In the genomic region with DNA sequence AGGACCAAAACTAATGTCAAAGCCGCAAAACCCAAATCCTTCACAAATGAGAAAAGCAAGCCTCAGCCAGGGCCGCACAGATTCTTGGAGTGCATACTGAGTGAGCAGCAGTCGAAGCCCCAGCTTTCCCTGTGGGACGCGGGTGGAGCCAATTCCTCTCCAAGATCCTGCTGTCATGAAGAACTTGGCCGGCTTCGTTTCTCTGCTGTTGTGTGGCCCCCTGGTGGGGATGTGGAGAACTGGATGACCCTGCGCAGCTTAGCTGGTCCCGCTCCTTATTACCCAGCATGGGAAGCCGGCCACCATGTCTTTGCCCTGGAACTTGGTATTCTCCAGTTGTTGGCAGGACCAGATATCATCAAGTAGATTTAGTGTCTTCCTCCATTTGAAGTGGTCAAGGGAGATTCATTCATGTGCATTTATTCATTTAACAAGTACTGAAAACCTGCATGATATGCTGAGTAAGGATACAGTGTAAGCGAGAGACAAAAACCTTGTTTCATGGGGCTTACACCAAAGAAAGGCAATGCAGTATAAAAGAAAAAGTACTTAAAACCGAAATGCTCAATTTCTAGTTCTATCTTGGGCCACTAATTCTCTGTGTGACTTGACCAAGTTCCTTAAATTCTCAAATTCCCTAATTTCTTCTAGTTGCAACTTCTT, we compare ENCODE assay signal across 1 cellular context.
TF ChIP-seq lines count a peak whose summit lies in the region.

No MANE protein-coding gene starts in this region.

TF ChIP-seq in H1, 55 proteins besides CTCF, POLR2A, EP300 and RAD21 (continued from another document):
- TF ChIP-seq CHD7 (IDR thresholded peaks at IDR 0.05; ENCODE audit: insufficient replicate concordance, low read length) (no peak), SUZ12 (IDR thresholded peaks at IDR 0.05; ENCODE audit: low read length) (no peak), SIX5 (IDR thresholded peaks at IDR 0.05; ENCODE audit: low read depth, low read length) (no peak), MAFK (IDR thresholded peaks at IDR 0.05; ENCODE audit: low read depth, low read length) (no peak), SIN3A (conservative IDR thresholded peaks at IDR 0.05 in 1 of 2, IDR thresholded peaks at IDR 0.05 in 1 of 2; ENCODE audit: low read depth in 1 of 2, low read length in 2 of 2) (0 out of 4 replicates have a peak, but pooled peaks of 1 of the 2 experiments have one; percentile 42), NRF1 (IDR thresholded peaks at IDR 0.05; ENCODE audit: low read depth, low read length) (no peak), SP4 (IDR thresholded peaks at IDR 0.05; ENCODE audit: low read length) (no peak), FOSL1 (IDR thresholded peaks at IDR 0.05; ENCODE audit: insufficient read depth, low read depth, low read length) (no peak), RBBP5 (IDR thresholded peaks at IDR 0.05; ENCODE audit: borderline replicate concordance, low read depth, low read length) (no peak), KDM5A (IDR thresholded peaks at IDR 0.05; ENCODE audit: low read length) (no peak), USF2 (IDR thresholded peaks at IDR 0.05; ENCODE audit: low read length) (peak; percentile 31; the same call in 1 of the 2 replicates), E2F6 (IDR thresholded peaks at IDR 0.05) (0 out of 2 replicates have a peak, but pooled peaks have one; percentile 60), RXRA (IDR thresholded peaks at IDR 0.05; ENCODE audit: insufficient read depth, low read depth, low read length) (no peak), YY1 (IDR thresholded peaks at IDR 0.05; ENCODE audit: low read depth, low read length) (peak; percentile 55; the same call in 1 of the 2 replicates), JUND (IDR thresholded peaks at IDR 0.05; ENCODE audit: low read length) (no peak)
